Comparison of ENCODE assay signal across 8 cellular contexts in genomic region chr15:50135123-50135541, GRCh38. TPM values are rescaled to one million over a fixed set of nuclear protein-coding genes. Genes with fewer than 3 reads are reported as not detected.
A peak's percentile ranks its signal among the peaks of the same experiment; 100 is the strongest.
DNase-seq lines count a peak whose midpoint lies in the region; ATAC-seq and TF ChIP-seq lines count a peak whose summit lies in the region.

No MANE protein-coding gene starts in this region.

- H3K4me3 ChIP-seq in psoas muscle, result no peak overlapping the region

- peak; percentile 79 to 80 for DNase-seq in activated T-cell treated with anti-CD3 and anti-CD28 coated beads, Interleukin-2, amount 50 U/mL, for 72 hours
- peak; percentile 41 to 53 for DNase-seq in stimulated activated CD4-positive, alpha-beta T cell treated with anti-CD3 and anti-CD28 coated beads, Interleukin-2, amount 100 ng/mL, for 48 hours
- DNase-seq in SW 1271 (lab: John Stamatoyannopoulos, UW), result no peak
- DNase-seq in type B pancreatic cell (ENCODE audit: extremely low spot score, unreplicated experiment), result no peak
- no peak for DNase-seq in psoas muscle

- H3K4me3 Mint-ChIP-seq in activated T-cell treated with anti-CD3 and anti-CD28 coated beads, Interleukin-2, amount 50 U/mL, for 72 hours, result peak overlapping the region; percentile 62 to 75
- H3K4me3 Mint-ChIP-seq in type B pancreatic cell, result no peak overlapping the region

- H3K27ac ChIP-seq in psoas muscle, result no peak overlapping the region

- peaks cover 47% of the 10 kb centered on the region for H3K4me1 Mint-ChIP-seq in activated T-cell treated with anti-CD3 and anti-CD28 coated beads, Interleukin-2, amount 50 U/mL, for 72 hours (ENCODE audit: low read depth)
- H3K4me1 Mint-ChIP-seq in type B pancreatic cell (ENCODE audit: unreplicated experiment), result peaks cover 11% of the 10 kb centered on the region

- TF ChIP-seq CTCF in type B pancreatic cell (conservative IDR thresholded peaks at IDR 0.05), result no peak
- TF ChIP-seq CTCF in psoas muscle (IDR thresholded peaks at IDR 0.05), result no peak

- ATAC-seq in GM19395 (IDR thresholded peaks at IDR 0.05; ENCODE audit: unreplicated experiment), result peak; percentile 79
- ATAC-seq in HG03108 (IDR thresholded peaks at IDR 0.05; ENCODE audit: unreplicated experiment), result peak; percentile 28
- peak; percentile 72 to 73 for ATAC-seq in activated T-cell treated with anti-CD3 and anti-CD28 coated beads, Interleukin-2, amount 50 U/mL, for 72 hours (replicated peaks in 1 of 2)
- no peak for ATAC-seq in GM19324 (IDR thresholded peaks at IDR 0.05; ENCODE audit: low FRiP score, unreplicated experiment)
- ATAC-seq in psoas muscle, result no peak

- intact Hi-C loops in psoas muscle (cut with DNase I), result no loop called here

- no peaks in the 10 kb centered on the region for H3K9me3 ChIP-seq in psoas muscle

- 67 to 83% (median 81%) methylated on average over 5 of the region's 5 CpGs for WGBS in psoas muscle, 3 donors

- peaks cover 4 to 7% of the 10 kb centered on the region in 2 donors for H3K9me3 Mint-ChIP-seq in activated T-cell treated with anti-CD3 and anti-CD28 coated beads, Interleukin-2, amount 50 U/mL, for 72 hours
- H3K9me3 Mint-ChIP-seq in type B pancreatic cell, result no peaks in the 10 kb centered on the region

- H3K36me3 Mint-ChIP-seq in activated T-cell treated with anti-CD3 and anti-CD28 coated beads, Interleukin-2, amount 50 U/mL, for 72 hours (ENCODE audit: insufficient read depth in 2 of 2), result peaks cover 7 to 8% of the 10 kb centered on the region in 2 donors
- H3K36me3 Mint-ChIP-seq in type B pancreatic cell, result no peaks in the 10 kb centered on the region

- peak overlapping the region; percentile 91 for H3K27ac Mint-ChIP-seq in activated T-cell treated with anti-CD3 and anti-CD28 coated beads, Interleukin-2, amount 50 U/mL, for 72 hours
- no peak overlapping the region for H3K27ac Mint-ChIP-seq in type B pancreatic cell

- H3K4me1 ChIP-seq in psoas muscle, result no peaks in the 10 kb centered on the region

- no peaks in the 10 kb centered on the region for H3K27me3 Mint-ChIP-seq in activated T-cell treated with anti-CD3 and anti-CD28 coated beads, Interleukin-2, amount 50 U/mL, for 72 hours (ENCODE audit: low read depth)
- no peaks in the 10 kb centered on the region for H3K27me3 Mint-ChIP-seq in type B pancreatic cell

- H3K36me3 ChIP-seq in psoas muscle (ENCODE audit: insufficient read depth in 1 of 2, low read depth in 1 of 2), result no peaks in the 10 kb centered on the region

- no peaks in the 10 kb centered on the region for H3K27me3 ChIP-seq in psoas muscle (ENCODE audit: insufficient read depth in 3 of 3, low read length in 2 of 3)

RNA-seq across cellular contexts. Expression of gene ATP8B4, which starts 16.1 kb away (rescaled TPM):
- total RNA-seq in activated T-cell treated with anti-CD3 and anti-CD28 coated beads, Interleukin-2, amount 50 U/mL, for 72 hours, result 10 to 100 TPM; 14.0 to 21.3 TPM
- total RNA-seq in type B pancreatic cell (ENCODE audit: low replicate concordance) (2.2 and 10.3 TPM in 2 replicates), psoas muscle (1 to 10 TPM; 1.0 to 2.2 (median 1.5) TPM)
- under 1 TPM; 0.25 to 0.31 (median 0.29) TPM for polyA plus RNA-seq in psoas muscle

RNA-seq across cellular contexts. Expression of gene SLC27A2, which starts 46.9 kb away (rescaled TPM):
- 10 to 100 TPM; 27.6 to 33.5 TPM for total RNA-seq in activated T-cell treated with anti-CD3 and anti-CD28 coated beads, Interleukin-2, amount 50 U/mL, for 72 hours
- total RNA-seq in type B pancreatic cell (ENCODE audit: low replicate concordance), result 5.9 and 12.0 TPM in 2 replicates
- total RNA-seq in psoas muscle, result not detected
- polyA plus RNA-seq in psoas muscle, result under 1 TPM in 2 of 3 donors, not detected in 1; 0.01 to 0.04 TPM

Comparison
In these comparisons a context has a peak if more than half of its experiments do, and no peak if none do; other contexts are left out.
1. ATAC-seq: peak in GM19395 (single experiment), HG03108 (single experiment) and activated T-cell treated with anti-CD3 and anti-CD28 coated beads, Interleukin-2, amount 50 U/mL, for 72 hours (2 of 2); none in GM19324 (single experiment) and psoas muscle (0 of 4).
2. DNase-seq: peak in activated T-cell treated with anti-CD3 and anti-CD28 coated beads, Interleukin-2, amount 50 U/mL, for 72 hours (2 of 2) and stimulated activated CD4-positive, alpha-beta T cell treated with anti-CD3 and anti-CD28 coated beads, Interleukin-2, amount 100 ng/mL, for 48 hours (2 of 2); none in SW 1271 (0 of 2), type B pancreatic cell (single experiment) and psoas muscle (0 of 2).